Comparison of ENCODE assay signal across 1 cellular context in genomic region chr3:119639494-119640350, GRCh38.
TF ChIP-seq lines count a peak whose summit lies in the region.

No MANE protein-coding gene starts in this region.

TF ChIP-seq in endothelial cell of umbilical vein, 7 proteins besides CTCF, POLR2A, EP300 and RAD21 (continued from another document):
- no peak for TF ChIP-seq EZH2 (IDR thresholded peaks at IDR 0.05; ENCODE audit: borderline replicate concordance, low read depth, low read length, severe bottlenecking)
- TF ChIP-seq POLR2AphosphoS5 (IDR thresholded peaks at IDR 0.05; ENCODE audit: insufficient read depth, low read depth, low read length) = no peak
- no peak for TF ChIP-seq GATA2 (IDR thresholded peaks at IDR 0.05; ENCODE audit: insufficient read depth, insufficient read length, low read depth, low read length)
- no peak for TF ChIP-seq JUN (IDR thresholded peaks at IDR 0.05; ENCODE audit: borderline replicate concordance, insufficient read depth, insufficient read length, low read depth)
- TF ChIP-seq FOS (IDR thresholded peaks at IDR 0.05; ENCODE audit: borderline replicate concordance, insufficient read depth, low read length) = no peak
- TF ChIP-seq MAX (IDR thresholded peaks at IDR 0.05; ENCODE audit: insufficient read depth, insufficient read length) = no peak
